Comparison of ENCODE assay signal across 18 cellular contexts in genomic region chr11:93063101-93063500, GRCh38.
"Had no signal": no experiment of that assay in that cellular context is flagged by ENCODE, and none has a peak within 500 bp of the region (broad histone marks: within the 10 kb centered on the region; RNA-seq: fewer than 3 reads in every experiment).

No MANE protein-coding gene starts in this region.

- H3K9me3 ChIP-seq: esophagus muscularis mucosa, heart right ventricle, lower lobe of right lung, tibial nerve had no signal

- H3K27ac ChIP-seq: esophagus muscularis mucosa, heart right ventricle, lower lobe of right lung, tibial nerve had no signal

- DNase-seq: activated CD4-positive, alpha-beta T cell treated with anti-CD3 and anti-CD28 coated beads, Interleukin-2, amount 50 U/mL, for 4 hours; activated gamma-delta T cell; activated T-cell treated with anti-CD3 and anti-CD28 coated beads, Interleukin-2, amount 50 U/mL, for 72 hours; effector CD8-positive, alpha-beta T cell; heart right ventricle; left colon; lower lobe of right lung; nucleus accumbens; posterior cingulate gyrus; retina; stimulated activated CD4-positive, alpha-beta T cell treated with anti-CD3 and anti-CD28 coated beads, Interleukin-12 subunit alpha, Interleukin-12 subunit beta, amount 100 ng/mL, for 4 hours; stimulated activated CD4-positive, alpha-beta T cell treated with anti-CD3 and anti-CD28 coated beads, Interleukin-1b, Interleukin-23, amount 100 ng/mL, for 48 hours; stimulated activated naive CD4-positive, alpha-beta T cell treated with Interleukin-2 at 50 U/mL for 16 hours; substantia nigra; T-helper 2 cell had no signal

- H3K4me1 ChIP-seq: heart right ventricle, lower lobe of right lung, tibial nerve had no signal

- H3K4me3 ChIP-seq: esophagus muscularis mucosa, heart right ventricle, lower lobe of right lung, tibial nerve had no signal

- ATAC-seq: activated T-cell treated with anti-CD3 and anti-CD28 coated beads, Interleukin-2, amount 50 U/mL, for 72 hours; heart right ventricle; left colon; lower lobe of right lung; natural killer cell treated with Interleukin-12 subunit alpha and Interleukin-12 subunit beta and Interleukin-15 and Interleukin-18, amount 100 ng/mL, for 72 hours had no signal

- H3K36me3 ChIP-seq: esophagus muscularis mucosa, heart right ventricle, lower lobe of right lung, tibial nerve had no signal

- H3K27me3 ChIP-seq: tibial nerve had no signal
